ENCODE assay signal across 15 cellular contexts in the genomic region with DNA sequence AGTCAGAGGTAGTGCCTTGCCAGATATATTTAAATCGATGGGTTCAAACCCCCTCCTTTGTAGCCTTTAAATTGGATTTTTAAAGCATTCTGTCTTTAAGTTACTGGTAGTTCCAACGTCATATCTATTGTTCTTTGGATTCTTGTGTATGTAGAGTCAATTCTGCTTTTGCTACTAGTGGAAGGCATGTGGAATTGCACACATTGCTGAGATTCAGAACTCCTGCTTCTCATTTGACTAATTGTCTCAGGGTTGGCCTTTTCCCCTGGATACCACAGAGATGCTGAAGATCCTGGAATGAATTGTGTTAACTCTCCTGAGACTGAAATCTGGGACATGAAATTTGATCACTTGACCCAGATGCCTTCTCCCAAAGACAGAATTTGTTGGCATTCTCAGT.
DNase-seq lines count a peak whose midpoint lies in the region; ATAC-seq and TF ChIP-seq lines count a peak whose summit lies in the region.
"Had no signal": no experiment of that assay in that cellular context is flagged by ENCODE, and none has a peak within 500 bp of the region (broad histone marks: within the 10 kb centered on the region; RNA-seq: fewer than 3 reads in every experiment).

No MANE protein-coding gene starts in this region.

- no peaks in the 10 kb centered on the region for H3K36me3 Mint-ChIP-seq in activated T-cell treated with anti-CD3 and anti-CD28 coated beads, Interleukin-2, amount 50 U/mL, for 72 hours (ENCODE audit: insufficient read depth in 2 of 2)

- no peaks in the 10 kb centered on the region for H3K9me3 ChIP-seq in RWPE2 (ENCODE audit: severe bottlenecking)
- H3K9me3 ChIP-seq: colonic mucosa had no signal

- H3K9me3 Mint-ChIP-seq in activated T-cell treated with anti-CD3 and anti-CD28 coated beads, Interleukin-2, amount 50 U/mL, for 72 hours: no peaks in the 10 kb centered on the region
- H3K9me3 Mint-ChIP-seq: activated T-cell treated with anti-CD3 and anti-CD28 coated beads, Interleukin-2, amount 50 U/mL, for 24 hours had no signal

- no peaks in the 10 kb centered on the region for H3K27me3 ChIP-seq in RWPE2 (ENCODE audit: insufficient read depth, poor library complexity, severe bottlenecking)
- H3K27me3 ChIP-seq: colonic mucosa had no signal

- ATAC-seq in RWPE2 (ENCODE audit: low read depth) (no peak), GM18511 (IDR thresholded peaks at IDR 0.05; ENCODE audit: unreplicated experiment) (no peak)
- ATAC-seq in activated T-cell treated with anti-CD3 and anti-CD28 coated beads, Interleukin-2, amount 50 U/mL, for 72 hours (replicated peaks in 1 of 2): no peak

- H3K27ac ChIP-seq in RWPE2 (ENCODE audit: poor library complexity, severe bottlenecking): no peak overlapping the region
- H3K27ac ChIP-seq: colonic mucosa had no signal

- H3K27ac Mint-ChIP-seq in activated T-cell treated with anti-CD3 and anti-CD28 coated beads, Interleukin-2, amount 50 U/mL, for 72 hours: no peak overlapping the region

- TF ChIP-seq CTCF in RWPE2 (IDR thresholded peaks at IDR 0.05; ENCODE audit: poor library complexity, severe bottlenecking) (peak; percentile 8), fibroblast of the aortic adventitia (IDR thresholded peaks at IDR 0.05; ENCODE audit: insufficient read depth, low read length) (peak; percentile 38)

- H3K36me3 ChIP-seq in RWPE2 (ENCODE audit: low read depth): no peaks in the 10 kb centered on the region
- H3K36me3 ChIP-seq: colonic mucosa had no signal

- no peak overlapping the region for H3K4me3 Mint-ChIP-seq in activated T-cell treated with anti-CD3 and anti-CD28 coated beads, Interleukin-2, amount 50 U/mL, for 72 hours
- H3K4me3 Mint-ChIP-seq: activated T-cell treated with anti-CD3 and anti-CD28 coated beads, Interleukin-2, amount 50 U/mL, for 24 hours had no signal

- H3K4me1 Mint-ChIP-seq in activated T-cell treated with anti-CD3 and anti-CD28 coated beads, Interleukin-2, amount 50 U/mL, for 72 hours (ENCODE audit: low read depth): peaks cover 18% of the 10 kb centered on the region

- no peaks in the 10 kb centered on the region for H3K4me1 ChIP-seq in RWPE2 (ENCODE audit: insufficient read depth, poor library complexity, severe bottlenecking)
- H3K4me1 ChIP-seq: colonic mucosa had no signal

- no peak overlapping the region for H3K4me3 ChIP-seq in RWPE2 (ENCODE audit: severe bottlenecking)
- no peak overlapping the region for H3K4me3 ChIP-seq in fibroblast of the aortic adventitia (ENCODE audit: low read depth, low read length)
- H3K4me3 ChIP-seq: colonic mucosa had no signal

- peaks cover 37% of the 10 kb centered on the region for H3K27me3 Mint-ChIP-seq in activated T-cell treated with anti-CD3 and anti-CD28 coated beads, Interleukin-2, amount 50 U/mL, for 72 hours (ENCODE audit: low read depth)

- peak; percentile 44 for DNase-seq in NCI-H2171 treated with DMSO at 0.1 percent for 48 hours (lab: John Stamatoyannopoulos, UW)
- DNase-seq in NCI-H2171 (lab: John Stamatoyannopoulos, UW): no peak
- no peak for DNase-seq in RWPE2 (ENCODE audit: low spot score)
- DNase-seq in fibroblast of the aortic adventitia (ENCODE audit: low read depth): peak; percentile 21
- DNase-seq in retina: peak; percentile 2
- no peak for DNase-seq in activated T-cell treated with anti-CD3 and anti-CD28 coated beads, Interleukin-2, amount 50 U/mL, for 72 hours
- DNase-seq in NK-92 treated with Interleukin-12 subunit alpha and Interleukin-12 subunit beta, amount 100 ng/mL, for 24 hours (lab: John Stamatoyannopoulos, UW): no peak
- DNase-seq: ACHN; activated T-cell treated with anti-CD3 and anti-CD28 coated beads, Interleukin-2, amount 50 U/mL, for 24 hours; colonic mucosa; GDM1; MV-4-11; NCI-H774; stimulated activated CD4-positive, alpha-beta T cell treated with anti-CD3 and anti-CD28 coated beads, Interleukin-4, amount 100 ng/mL, for 24 hours had no signal

Comparison
In these comparisons a context has a peak if more than half of its experiments do, and no peak if none do; other contexts are left out.
1. DNase-seq: peak in NCI-H2171 treated with DMSO at 0.1 percent for 48 hours (single experiment), fibroblast of the aortic adventitia (single experiment) and retina (single experiment); none in NCI-H2171 (single experiment), RWPE2 (single experiment), activated T-cell treated with anti-CD3 and anti-CD28 coated beads, Interleukin-2, amount 50 U/mL, for 72 hours (0 of 2) and NK-92 treated with Interleukin-12 subunit alpha and Interleukin-12 subunit beta, amount 100 ng/mL, for 24 hours (single experiment).